In genomic region chrX:63979480-63979879, GRCh38 we compare ENCODE assay signal across 32 cellular contexts.
DNase-seq lines count a peak whose midpoint lies in the region; ATAC-seq, FAIRE-seq and TF ChIP-seq lines count a peak whose summit lies in the region.
"Had no signal": no experiment of that assay in that cellular context is flagged by ENCODE, and none has a peak within 500 bp of the region (broad histone marks: within the 10 kb centered on the region; RNA-seq: fewer than 3 reads in every experiment).

No MANE protein-coding gene starts in this region.

- no peak for DNase-seq in A549 (ENCODE audit: low read depth in 1 of 2, low spot score in 1 of 2)
- DNase-seq in immature natural killer cell, result no peak
- no peak for DNase-seq in nephron progenitor cell
- DNase-seq: 8988T; ACHN; AML-193; BE2C; C1 segment of cervical spinal cord; Caco-2; Calu3; CD4-positive, alpha-beta memory T cell; CD4-positive, alpha-beta T cell; CD4-positive, CD25-positive, alpha-beta regulatory T cell; CD8-positive, alpha-beta memory T cell; CD8-positive, alpha-beta T cell; COR-L47; DMS 273 treated with DMSO at 0.1 percent for 48 hours; DMS153; DMS53; DMS79; DMS79 treated with DMSO at 0.1 percent for 48 hours; DND-41; EL had no signal

- H3K27me3 Mint-ChIP-seq in immature natural killer cell (ENCODE audit: low read depth in 3 of 3), result peaks cover 0 to 19% (median 0%) of the 10 kb centered on the region in 3 donors
- H3K27me3 Mint-ChIP-seq in nephron progenitor cell (ENCODE audit: low read depth, poor library complexity), result no peaks in the 10 kb centered on the region
- H3K27me3 Mint-ChIP-seq: B cell; CD4-positive, alpha-beta memory T cell; CD4-positive, alpha-beta T cell; CD4-positive, CD25-positive, alpha-beta regulatory T cell had no signal

- no peak for TF ChIP-seq POLR2A in A549 (IDR thresholded peaks at IDR 0.05; ENCODE audit: low read length)

- 0% methylated on average over 1 of the region's 1 CpG for WGBS in A549 (ENCODE audit: missing lambda C conversion rate)

- no peak for TF ChIP-seq EP300 in A549 (IDR thresholded peaks at IDR 0.05)

- H3K9me3 ChIP-seq in A549 (no peaks in the 10 kb centered on the region), HEK293 (ENCODE audit: control insufficient read depth, insufficient read depth, low read depth, low read length) (peaks cover 9% of the 10 kb centered on the region)
- H3K9me3 ChIP-seq: BE2C, Caco-2 had no signal

- H3K4me3 ChIP-seq in A549, result no peak overlapping the region
- H3K4me3 ChIP-seq in HEK293 (ENCODE audit: low read depth, low read length), result no peak overlapping the region
- H3K4me3 ChIP-seq: BLaER1; BLaER1 treated with 17β-estradiol and CSF1 and Interleukin-3, amounts not matched to agents 10 nM and 100 nM had no signal

- POLR2A ChIA-PET in A549 (lab: Yijun Ruan, JAX), result no interaction called here
- POLR2A ChIA-PET in HEK293 (lab: Yijun Ruan, JAX), result no interaction called here

- H3K4me1 ChIP-seq in A549 (no peaks in the 10 kb centered on the region), HEK293 (ENCODE audit: control insufficient read depth, insufficient read depth, low read length) (no peaks in the 10 kb centered on the region)
- H3K4me1 ChIP-seq: BE2C; BLaER1; BLaER1 treated with 17β-estradiol and CSF1 and Interleukin-3, amounts not matched to agents 10 nM and 100 nM; Caco-2 had no signal

- H3K4me3 Mint-ChIP-seq in immature natural killer cell (no peak overlapping the region), nephron progenitor cell (no peak overlapping the region)
- H3K4me3 Mint-ChIP-seq: B cell; CD14-positive monocyte; CD4-positive, alpha-beta memory T cell; CD4-positive, alpha-beta T cell; CD4-positive, CD25-positive, alpha-beta regulatory T cell; CD8-positive, alpha-beta memory T cell; CD8-positive, alpha-beta T cell had no signal

- TF ChIP-seq RAD21 in A549 (conservative IDR thresholded peaks at IDR 0.05 in 1 of 2, IDR thresholded peaks at IDR 0.05 in 1 of 2), result no peak

- no peak for TF ChIP-seq CTCF in A549 (IDR thresholded peaks at IDR 0.05)
- no peak for TF ChIP-seq CTCF in HEK293 (tag by site-specific recombination; IDR thresholded peaks at IDR 0.05)
- TF ChIP-seq CTCF in nephron progenitor cell (IDR thresholded peaks at IDR 0.05), result no peak

- no peaks in the 10 kb centered on the region for H3K36me3 ChIP-seq in HEK293 (ENCODE audit: control insufficient read depth in 2 of 2, insufficient read depth in 1 of 2, low read length in 2 of 2)
- H3K36me3 ChIP-seq: BE2C; BLaER1; BLaER1 treated with 17β-estradiol and CSF1 and Interleukin-3, amounts not matched to agents 10 nM and 100 nM had no signal

- FAIRE-seq in A549 (lab: Jason Lieb, UNC), result no peak
- FAIRE-seq: A204.1, D721Med had no signal

- H3K4me2 ChIP-seq in A549, result no peak overlapping the region
- H3K4me2 ChIP-seq: BLaER1; BLaER1 treated with 17β-estradiol and CSF1 and Interleukin-3, amounts not matched to agents 10 nM and 100 nM had no signal

- H3K27ac Mint-ChIP-seq in immature natural killer cell (no peak overlapping the region), nephron progenitor cell (no peak overlapping the region)
- H3K27ac Mint-ChIP-seq: B cell; CD14-positive monocyte; CD4-positive, alpha-beta memory T cell; CD4-positive, alpha-beta T cell; CD4-positive, CD25-positive, alpha-beta regulatory T cell; CD8-positive, alpha-beta memory T cell; CD8-positive, alpha-beta T cell had no signal

- peaks cover 2 to 20% (median 11%) of the 10 kb centered on the region in 6 donors for H3K9me3 Mint-ChIP-seq in immature natural killer cell
- H3K9me3 Mint-ChIP-seq in nephron progenitor cell, result peaks cover 72% of the 10 kb centered on the region

- H3K27ac ChIP-seq in A549 (no peak overlapping the region), HEK293 (ENCODE audit: extremely low read depth, low read depth, low read length) (no peak overlapping the region)
- H3K27ac ChIP-seq: 22Rv1; BLaER1; BLaER1 treated with 17β-estradiol and CSF1 and Interleukin-3, amounts not matched to agents 10 nM and 100 nM; C4-2B had no signal

- ATAC-seq in A549, result no peak
- ATAC-seq: CD8-positive, alpha-beta T cell had no signal

- H3K4me1 Mint-ChIP-seq in immature natural killer cell (no peaks in the 10 kb centered on the region), nephron progenitor cell (no peaks in the 10 kb centered on the region)
- H3K4me1 Mint-ChIP-seq: B cell; CD14-positive monocyte; CD4-positive, alpha-beta memory T cell; CD4-positive, CD25-positive, alpha-beta regulatory T cell; CD8-positive, alpha-beta memory T cell had no signal

- no peaks in the 10 kb centered on the region for H3K36me3 Mint-ChIP-seq in immature natural killer cell
- no peaks in the 10 kb centered on the region for H3K36me3 Mint-ChIP-seq in nephron progenitor cell (ENCODE audit: low read depth)
- H3K36me3 Mint-ChIP-seq: CD14-positive monocyte; CD4-positive, alpha-beta memory T cell; CD4-positive, CD25-positive, alpha-beta regulatory T cell; CD8-positive, alpha-beta memory T cell; CD8-positive, alpha-beta T cell had no signal

- CTCF ChIA-PET in A549 (lab: Yijun Ruan, JAX), result no interaction called here
- CTCF ChIA-PET in HEK293 (lab: Yijun Ruan, JAX), result no interaction called here

TF ChIP-seq in A549, 52 proteins besides CTCF, POLR2A, EP300 and RAD21:
- TF ChIP-seq ZFP36 (IDR thresholded peaks at IDR 0.05; ENCODE audit: borderline replicate concordance, partially characterized antibody), result peak; percentile 53
- TF ChIP-seq ZSCAN20 (CRISPR knock-in tag; IDR thresholded peaks at IDR 0.05), result no peak

TF ChIP-seq in HEK293, 187 proteins besides CTCF, POLR2A, EP300 and RAD21:
- no peak for TF ChIP-seq ZNF660 (tag by site-specific recombination; IDR thresholded peaks at IDR 0.05)
- peak; percentile 47 for TF ChIP-seq SETDB1 (IDR thresholded peaks at IDR 0.05; ENCODE audit: insufficient read length, low read length)
- no peak for TF ChIP-seq MZF1 (tag by site-specific recombination; IDR thresholded peaks at IDR 0.05; ENCODE audit: borderline replicate concordance)
- TF ChIP-seq ZNF585B (tag by site-specific recombination; IDR thresholded peaks at IDR 0.05), result peak; percentile 97
- no peak for TF ChIP-seq ZNF529 (tag by site-specific recombination; IDR thresholded peaks at IDR 0.05; ENCODE audit: insufficient replicate concordance)
- TF ChIP-seq TRIM28 (IDR thresholded peaks at IDR 0.05; ENCODE audit: borderline replicate concordance, low read length), result peak; percentile 70; the same call in 1 of the 2 replicates
- TF ChIP-seq BCL11A (tag by site-specific recombination; IDR thresholded peaks at IDR 0.05; ENCODE audit: low read depth), result no peak
TF ChIP-seq in HEK293: peak in this region for 3.
